ENCODE assay signal across 1 cellular context in genomic region chr9:128276008-128276573, GRCh38.
TF ChIP-seq lines count a peak whose summit lies in the region.

Gene SWI5, plus strand, starts transcription at chr9:128276276.

TF ChIP-seq in GM12878, 131 proteins besides CTCF, POLR2A, EP300 and RAD21 (continued from another document and continues in another):
- TF ChIP-seq IRF3 (IDR thresholded peaks at IDR 0.05) (no peak), MTA2 (IDR thresholded peaks at IDR 0.05; ENCODE audit: low read depth) (0 out of 2 replicates have a peak, but pooled peaks have one; percentile 44), ATF7 (IDR thresholded peaks at IDR 0.05; ENCODE audit: low read depth) (0 out of 2 replicates have a peak, but pooled peaks have one; percentile 25), ZNF207 (IDR thresholded peaks at IDR 0.05; ENCODE audit: borderline replicate concordance) (no peak), FOXM1 (IDR thresholded peaks at IDR 0.05; ENCODE audit: low read depth, low read length) (no peak), HDGF (IDR thresholded peaks at IDR 0.05) (peak; percentile 80), FOXK2 (IDR thresholded peaks at IDR 0.05) (no peak), ZNF687 (IDR thresholded peaks at IDR 0.05) (peak; percentile 84), FOS (IDR thresholded peaks at IDR 0.05; ENCODE audit: borderline replicate concordance, extremely low read depth, insufficient read length) (no peak), MYC (IDR thresholded peaks at IDR 0.05; ENCODE audit: insufficient read depth, insufficient read length, insufficient replicate concordance, low read length, severe bottlenecking) (peak; percentile 73), ZSCAN29 (IDR thresholded peaks at IDR 0.05) (no peak), TAF1 (IDR thresholded peaks at IDR 0.05; ENCODE audit: borderline replicate concordance, low read depth, low read length) (peak; percentile 92; the same call in 1 of the 2 replicates), RB1 (IDR thresholded peaks at IDR 0.05; ENCODE audit: borderline replicate concordance) (peak; percentile 69; the same call in 1 of the 2 replicates), SMC3 (IDR thresholded peaks at IDR 0.05; ENCODE audit: borderline replicate concordance, low read length) (no peak), TCF3 (IDR thresholded peaks at IDR 0.05; ENCODE audit: borderline replicate concordance, insufficient read depth, low read depth, low read length) (0 out of 2 replicates have a peak, but pooled peaks have one; percentile 3), RAD51 (IDR thresholded peaks at IDR 0.05) (peak; percentile 75), MLLT1 (IDR thresholded peaks at IDR 0.05) (peak; percentile 42; the same call in 1 of the 2 replicates), IKZF1 (conservative IDR thresholded peaks at IDR 0.05) (peak; percentile 82), NBN (IDR thresholded peaks at IDR 0.05) (0 out of 2 replicates have a peak, but pooled peaks have one; percentile 37), WRNIP1 (IDR thresholded peaks at IDR 0.05; ENCODE audit: borderline replicate concordance, low read depth, low read length) (0 out of 2 replicates have a peak, but pooled peaks have one; percentile 47), ESRRA (IDR thresholded peaks at IDR 0.05; ENCODE audit: low read length) (no peak), ZZZ3 (IDR thresholded peaks at IDR 0.05; ENCODE audit: control insufficient read depth, insufficient read length, low read depth) (no peak), LARP7 (IDR thresholded peaks at IDR 0.05) (peak; percentile 80), MYB (IDR thresholded peaks at IDR 0.05; ENCODE audit: borderline replicate concordance, low read depth, low read length) (no peak), YBX1 (IDR thresholded peaks at IDR 0.05) (no peak), BHLHE40 (IDR thresholded peaks at IDR 0.05; ENCODE audit: borderline replicate concordance in 1 of 2, low read depth in 2 of 2, low read length in 1 of 2) (0 out of 4 replicates have a peak, but pooled peaks of 1 of the 2 experiments have one; percentile 34), RELA (IDR thresholded peaks at IDR 0.05; ENCODE audit: borderline replicate concordance, partially characterized antibody) (no peak), ZNF217 (IDR thresholded peaks at IDR 0.05) (no peak), SMAD5 (IDR thresholded peaks at IDR 0.05; ENCODE audit: low read depth) (peak; percentile 93; the same call in 1 of the 2 replicates), ZNF622 (IDR thresholded peaks at IDR 0.05) (no peak), SP1 (IDR thresholded peaks at IDR 0.05; ENCODE audit: low read depth, low read length) (peak; percentile 91), STAT3 (IDR thresholded peaks at IDR 0.05; ENCODE audit: low read depth, low read length) (no peak), ZNF592 (IDR thresholded peaks at IDR 0.05) (no peak)
- TF ChIP-seq, protein P1, sequence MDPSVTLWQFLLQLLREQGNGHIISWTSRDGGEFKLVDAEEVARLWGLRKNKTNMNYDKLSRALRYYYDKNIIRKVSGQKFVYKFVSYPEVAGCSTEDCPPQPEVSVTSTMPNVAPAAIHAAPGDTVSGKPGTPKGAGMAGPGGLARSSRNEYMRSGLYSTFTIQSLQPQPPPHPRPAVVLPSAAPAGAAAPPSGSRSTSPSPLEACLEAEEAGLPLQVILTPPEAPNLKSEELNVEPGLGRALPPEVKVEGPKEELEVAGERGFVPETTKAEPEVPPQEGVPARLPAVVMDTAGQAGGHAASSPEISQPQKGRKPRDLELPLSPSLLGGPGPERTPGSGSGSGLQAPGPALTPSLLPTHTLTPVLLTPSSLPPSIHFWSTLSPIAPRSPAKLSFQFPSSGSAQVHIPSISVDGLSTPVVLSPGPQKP (IDR thresholded peaks at IDR 0.05; ENCODE audit: low read depth, low read length): no peak
- TF ChIP-seq, protein P2, sequence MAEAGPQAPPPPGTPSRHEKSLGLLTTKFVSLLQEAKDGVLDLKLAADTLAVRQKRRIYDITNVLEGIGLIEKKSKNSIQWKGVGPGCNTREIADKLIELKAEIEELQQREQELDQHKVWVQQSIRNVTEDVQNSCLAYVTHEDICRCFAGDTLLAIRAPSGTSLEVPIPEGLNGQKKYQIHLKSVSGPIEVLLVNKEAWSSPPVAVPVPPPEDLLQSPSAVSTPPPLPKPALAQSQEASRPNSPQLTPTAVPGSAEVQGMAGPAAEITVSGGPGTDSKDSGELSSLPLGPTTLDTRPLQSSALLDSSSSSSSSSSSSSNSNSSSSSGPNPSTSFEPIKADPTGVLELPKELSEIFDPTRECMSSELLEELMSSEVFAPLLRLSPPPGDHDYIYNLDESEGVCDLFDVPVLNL (IDR thresholded peaks at IDR 0.05; ENCODE audit: low read depth, low read length): no peak
- TF ChIP-seq, protein P3, sequence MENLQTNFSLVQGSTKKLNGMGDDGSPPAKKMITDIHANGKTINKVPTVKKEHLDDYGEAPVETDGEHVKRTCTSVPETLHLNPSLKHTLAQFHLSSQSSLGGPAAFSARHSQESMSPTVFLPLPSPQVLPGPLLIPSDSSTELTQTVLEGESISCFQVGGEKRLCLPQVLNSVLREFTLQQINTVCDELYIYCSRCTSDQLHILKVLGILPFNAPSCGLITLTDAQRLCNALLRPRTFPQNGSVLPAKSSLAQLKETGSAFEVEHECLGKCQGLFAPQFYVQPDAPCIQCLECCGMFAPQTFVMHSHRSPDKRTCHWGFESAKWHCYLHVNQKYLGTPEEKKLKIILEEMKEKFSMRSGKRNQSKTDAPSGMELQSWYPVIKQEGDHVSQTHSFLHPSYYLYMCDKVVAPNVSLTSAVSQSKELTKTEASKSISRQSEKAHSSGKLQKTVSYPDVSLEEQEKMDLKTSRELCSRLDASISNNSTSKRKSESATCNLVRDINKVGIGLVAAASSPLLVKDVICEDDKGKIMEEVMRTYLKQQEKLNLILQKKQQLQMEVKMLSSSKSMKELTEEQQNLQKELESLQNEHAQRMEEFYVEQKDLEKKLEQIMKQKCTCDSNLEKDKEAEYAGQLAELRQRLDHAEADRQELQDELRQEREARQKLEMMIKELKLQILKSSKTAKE (IDR thresholded peaks at IDR 0.05; ENCODE audit: low read depth, poor library complexity, severe bottlenecking): peak; percentile 15
- TF ChIP-seq, protein P4, sequence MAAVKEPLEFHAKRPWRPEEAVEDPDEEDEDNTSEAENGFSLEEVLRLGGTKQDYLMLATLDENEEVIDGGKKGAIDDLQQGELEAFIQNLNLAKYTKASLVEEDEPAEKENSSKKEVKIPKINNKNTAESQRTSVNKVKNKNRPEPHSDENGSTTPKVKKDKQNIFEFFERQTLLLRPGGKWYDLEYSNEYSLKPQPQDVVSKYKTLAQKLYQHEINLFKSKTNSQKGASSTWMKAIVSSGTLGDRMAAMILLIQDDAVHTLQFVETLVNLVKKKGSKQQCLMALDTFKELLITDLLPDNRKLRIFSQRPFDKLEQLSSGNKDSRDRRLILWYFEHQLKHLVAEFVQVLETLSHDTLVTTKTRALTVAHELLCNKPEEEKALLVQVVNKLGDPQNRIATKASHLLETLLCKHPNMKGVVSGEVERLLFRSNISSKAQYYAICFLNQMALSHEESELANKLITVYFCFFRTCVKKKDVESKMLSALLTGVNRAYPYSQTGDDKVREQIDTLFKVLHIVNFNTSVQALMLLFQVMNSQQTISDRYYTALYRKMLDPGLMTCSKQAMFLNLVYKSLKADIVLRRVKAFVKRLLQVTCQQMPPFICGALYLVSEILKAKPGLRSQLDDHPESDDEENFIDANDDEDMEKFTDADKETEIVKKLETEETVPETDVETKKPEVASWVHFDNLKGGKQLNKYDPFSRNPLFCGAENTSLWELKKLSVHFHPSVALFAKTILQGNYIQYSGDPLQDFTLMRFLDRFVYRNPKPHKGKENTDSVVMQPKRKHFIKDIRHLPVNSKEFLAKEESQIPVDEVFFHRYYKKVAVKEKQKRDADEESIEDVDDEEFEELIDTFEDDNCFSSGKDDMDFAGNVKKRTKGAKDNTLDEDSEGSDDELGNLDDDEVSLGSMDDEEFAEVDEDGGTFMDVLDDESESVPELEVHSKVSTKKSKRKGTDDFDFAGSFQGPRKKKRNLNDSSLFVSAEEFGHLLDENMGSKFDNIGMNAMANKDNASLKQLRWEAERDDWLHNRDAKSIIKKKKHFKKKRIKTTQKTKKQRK (IDR thresholded peaks at IDR 0.05; ENCODE audit: low read depth, low read length): no peak
- TF ChIP-seq, protein P5, sequence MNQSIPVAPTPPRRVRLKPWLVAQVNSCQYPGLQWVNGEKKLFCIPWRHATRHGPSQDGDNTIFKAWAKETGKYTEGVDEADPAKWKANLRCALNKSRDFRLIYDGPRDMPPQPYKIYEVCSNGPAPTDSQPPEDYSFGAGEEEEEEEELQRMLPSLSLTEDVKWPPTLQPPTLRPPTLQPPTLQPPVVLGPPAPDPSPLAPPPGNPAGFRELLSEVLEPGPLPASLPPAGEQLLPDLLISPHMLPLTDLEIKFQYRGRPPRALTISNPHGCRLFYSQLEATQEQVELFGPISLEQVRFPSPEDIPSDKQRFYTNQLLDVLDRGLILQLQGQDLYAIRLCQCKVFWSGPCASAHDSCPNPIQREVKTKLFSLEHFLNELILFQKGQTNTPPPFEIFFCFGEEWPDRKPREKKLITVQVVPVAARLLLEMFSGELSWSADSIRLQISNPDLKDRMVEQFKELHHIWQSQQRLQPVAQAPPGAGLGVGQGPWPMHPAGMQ (IDR thresholded peaks at IDR 0.05; ENCODE audit: borderline replicate concordance): no peak
